ENCODE assay signal across 8 cellular contexts in genomic region chr9:128361981-128362646, GRCh38. TPM values are rescaled to one million over a fixed set of nuclear protein-coding genes. Genes with fewer than 3 reads are reported as not detected.
DNase-seq lines count a peak whose midpoint lies in the region; ATAC-seq and TF ChIP-seq lines count a peak whose summit lies in the region.

No MANE protein-coding gene starts in this region.

- H3F3A ChIP-seq in MM.1S (ENCODE audit: insufficient read depth, low read length) = no peaks in the 10 kb centered on the region

- H3K36me3 Mint-ChIP-seq in activated naive CD4-positive, alpha-beta T cell treated with anti-CD3 and anti-CD28 coated beads, Interleukin-2, amount 50 U/mL, for 24 hours = no peaks in the 10 kb centered on the region

- H3K9me3 ChIP-seq in MM.1S (replicated peaks; ENCODE audit: insufficient read depth, low read length) (no peaks in the 10 kb centered on the region), osteoblast (ENCODE audit: low read depth, low read length) (no peaks in the 10 kb centered on the region), thoracic aorta (no peaks in the 10 kb centered on the region)

- no peak overlapping the region for H3K27ac Mint-ChIP-seq in activated naive CD4-positive, alpha-beta T cell treated with anti-CD3 and anti-CD28 coated beads, Interleukin-2, amount 50 U/mL, for 24 hours

- TF ChIP-seq CTCF in MM.1S (IDR thresholded peaks at IDR 0.05; ENCODE audit: low read length) (peak; percentile 84), osteoblast (IDR thresholded peaks at IDR 0.05; ENCODE audit: extremely low read depth, low read depth, low read length) (peak; percentile 93), thoracic aorta (IDR thresholded peaks at IDR 0.05) (peak; percentile 87)

- DNase-seq in COR-L47 (lab: John Stamatoyannopoulos, UW) (peak; percentile 78), MM.1S (peak; percentile 60), SK-N-DZ (ENCODE audit: low spot score) (peak; percentile 84), globus pallidus (ENCODE audit: low spot score) (peak; percentile 90), osteoblast (ENCODE audit: insufficient read length, low spot score, missing footprints) (peak; percentile 98), thoracic aorta (ENCODE audit: low spot score) (peak; percentile 64)

- no peaks in the 10 kb centered on the region for H3K27me3 ChIP-seq in MM.1S (replicated peaks; ENCODE audit: insufficient read depth, low read length)
- H3K27me3 ChIP-seq in osteoblast (ENCODE audit: insufficient read depth, low read length) = no peaks in the 10 kb centered on the region
- H3K27me3 ChIP-seq in thoracic aorta (replicated peaks; ENCODE audit: insufficient read depth) = no peaks in the 10 kb centered on the region

- H2AFZ ChIP-seq in MM.1S (ENCODE audit: low read length) = peak overlapping the region; percentile 78
- peak overlapping the region; percentile 88 for H2AFZ ChIP-seq in osteoblast (ENCODE audit: low read length)

- no peaks in the 10 kb centered on the region for H3K79me2 ChIP-seq in MM.1S (ENCODE audit: low read length)
- H3K79me2 ChIP-seq in osteoblast (ENCODE audit: insufficient read depth, low read length) = no peaks in the 10 kb centered on the region

- no peaks in the 10 kb centered on the region for H3K9me3 Mint-ChIP-seq in activated naive CD4-positive, alpha-beta T cell treated with anti-CD3 and anti-CD28 coated beads, Interleukin-2, amount 50 U/mL, for 24 hours

- H3K4me3 ChIP-seq in MM.1S (ENCODE audit: low read length) (peak overlapping the region; percentile 53), osteoblast (ENCODE audit: insufficient read depth, low read length) (peak overlapping the region; percentile 72), thoracic aorta (peak overlapping the region; percentile 73)

- H3K27ac ChIP-seq in MM.1S (ENCODE audit: low read length) (no peak overlapping the region), osteoblast (ENCODE audit: low read depth, low read length) (no peak overlapping the region), thoracic aorta (peak overlapping the region; percentile 43 to 69)

- no peaks in the 10 kb centered on the region for H3K27me3 Mint-ChIP-seq in activated naive CD4-positive, alpha-beta T cell treated with anti-CD3 and anti-CD28 coated beads, Interleukin-2, amount 50 U/mL, for 24 hours

- H3K4me2 ChIP-seq in MM.1S (ENCODE audit: low read depth, low read length) (peak overlapping the region; percentile 71), osteoblast (ENCODE audit: insufficient read depth, low read length) (peak overlapping the region; percentile 88)

- peaks cover 16% of the 10 kb centered on the region for H3K4me1 Mint-ChIP-seq in activated naive CD4-positive, alpha-beta T cell treated with anti-CD3 and anti-CD28 coated beads, Interleukin-2, amount 50 U/mL, for 24 hours

- no peaks in the 10 kb centered on the region for H3K36me3 ChIP-seq in MM.1S (replicated peaks; ENCODE audit: insufficient read depth, low read length)
- H3K36me3 ChIP-seq in osteoblast (ENCODE audit: insufficient read depth, low read length) = no peaks in the 10 kb centered on the region
- no peaks in the 10 kb centered on the region for H3K36me3 ChIP-seq in thoracic aorta

- H3K4me3 Mint-ChIP-seq in activated naive CD4-positive, alpha-beta T cell treated with anti-CD3 and anti-CD28 coated beads, Interleukin-2, amount 50 U/mL, for 24 hours = peak overlapping the region; percentile 85

- peak; percentile 59 for ATAC-seq in GM21717 (IDR thresholded peaks at IDR 0.05; ENCODE audit: unreplicated experiment)
- peak; percentile 89 for ATAC-seq in thoracic aorta (ENCODE audit: insufficient number of reproducible peaks, low FRiP score, low read depth)

- no peaks in the 10 kb centered on the region for H3K9me2 ChIP-seq in MM.1S (replicated peaks; ENCODE audit: insufficient read depth, low read length)

- peak overlapping the region; percentile 18; the same call in 1 of the 2 replicates for H3K9ac ChIP-seq in MM.1S (ENCODE audit: low read length)

- H4K20me1 ChIP-seq in MM.1S (ENCODE audit: insufficient read depth, low read length) = no peaks in the 10 kb centered on the region
- H4K20me1 ChIP-seq in osteoblast (ENCODE audit: insufficient read depth, low read length) = no peaks in the 10 kb centered on the region

- no peaks in the 10 kb centered on the region for H3K4me1 ChIP-seq in MM.1S (ENCODE audit: low read length)
- peaks cover 18% of the 10 kb centered on the region for H3K4me1 ChIP-seq in osteoblast (ENCODE audit: insufficient read depth, low read length)
- peaks cover 4 to 18% of the 10 kb centered on the region in 2 donors for H3K4me1 ChIP-seq in thoracic aorta (ENCODE audit: control insufficient read depth in 1 of 2, low read depth in 2 of 2)

RNA-seq across cellular contexts. Expression of gene URM1, which starts 9.1 kb away (rescaled TPM):
- polyA plus RNA-seq in SK-N-DZ (2014; cell fraction: cytosol; rRNA removed) = 62.2 and 79.0 TPM in 2 replicates
- polyA plus RNA-seq in SK-N-DZ (2014; cell fraction: nucleus; rRNA removed) = 53.9 and 93.5 TPM in 2 replicates
- total RNA-seq in osteoblast (29.2 and 35.1 TPM in 2 replicates), thoracic aorta (10 to 100 TPM; 25.3 to 71.8 TPM)

RNA-seq across cellular contexts. Expression of gene SLC27A4, which starts 21.8 kb away (rescaled TPM):
- polyA plus RNA-seq in SK-N-DZ (2014; cell fraction: cytosol; rRNA removed) = 25.5 and 27.0 TPM in 2 replicates
- 18.5 and 20.6 TPM in 2 replicates for polyA plus RNA-seq in SK-N-DZ (2014; cell fraction: nucleus; rRNA removed)
- 21.4 and 23.0 TPM in 2 replicates for total RNA-seq in osteoblast
- total RNA-seq in thoracic aorta = 10 to 100 TPM; 20.9 to 36.8 TPM

RNA-seq across cellular contexts. Expression of gene COQ4, which starts 39.5 kb away (rescaled TPM):
- polyA plus RNA-seq in SK-N-DZ (2014; cell fraction: cytosol; rRNA removed) = 44.3 and 60.6 TPM in 2 replicates
- 95.7 and 104 TPM in 2 replicates for polyA plus RNA-seq in SK-N-DZ (2014; cell fraction: nucleus; rRNA removed)
- total RNA-seq in osteoblast (34.7 and 34.8 TPM in 2 replicates), thoracic aorta (10 to 100 TPM; 28.7 to 40.1 TPM)

RNA-seq across cellular contexts. Expression of gene TRUB2, which starts 39.9 kb away (rescaled TPM):
- 22.3 and 25.6 TPM in 2 replicates for polyA plus RNA-seq in SK-N-DZ (2014; cell fraction: cytosol; rRNA removed)
- polyA plus RNA-seq in SK-N-DZ (2014; cell fraction: nucleus; rRNA removed) = 11.9 and 20.5 TPM in 2 replicates
- 16.2 and 16.3 TPM in 2 replicates for total RNA-seq in osteoblast
- total RNA-seq in thoracic aorta = 1 to 10 TPM; 7.4 to 8.4 TPM

RNA-seq across cellular contexts. Expression of gene CERCAM, which starts 58.5 kb away (rescaled TPM):
- polyA plus RNA-seq in SK-N-DZ (2014; cell fraction: cytosol; rRNA removed) = 17.3 and 17.5 TPM in 2 replicates
- 25.4 and 37.9 TPM in 2 replicates for polyA plus RNA-seq in SK-N-DZ (2014; cell fraction: nucleus; rRNA removed)
- total RNA-seq in osteoblast (186 and 195 TPM in 2 replicates), thoracic aorta (100 to 1,000 TPM in 1 of 2 donors, 10 to 100 TPM in 1; 51.8 to 120 TPM)

Comparison
In these comparisons a context has a peak if more than half of its experiments do, and no peak if none do; other contexts are left out.
1. H3K27ac ChIP-seq: peak in thoracic aorta (2 of 2); none in MM.1S (single experiment) and osteoblast (single experiment).
2. Peak in every context shown above with its lines, with median percentiles within 50 percentile points of each other: DNase-seq, H3K4me3 ChIP-seq and CTCF ChIP-seq.